ENCODE assay signal across 21 cellular contexts in genomic region chr5:68709229-68709628, GRCh38.
DNase-seq lines count a peak whose midpoint lies in the region; ATAC-seq and TF ChIP-seq lines count a peak whose summit lies in the region.
"Had no signal": no experiment of that assay in that cellular context is flagged by ENCODE, and none has a peak within 500 bp of the region (broad histone marks: within the 10 kb centered on the region; RNA-seq: fewer than 3 reads in every experiment).

No MANE protein-coding gene starts in this region.

- no peaks in the 10 kb centered on the region for H3K9me3 ChIP-seq in mesenchymal stem cell (ENCODE audit: control insufficient read depth, low read length)
- no peaks in the 10 kb centered on the region for H3K9me3 ChIP-seq in testis
- no peaks in the 10 kb centered on the region for H3K9me3 ChIP-seq in mammary epithelial cell (replicated peaks; ENCODE audit: insufficient read depth, low read length)
- H3K9me3 ChIP-seq in naive thymus-derived CD4-positive, alpha-beta T cell (ENCODE audit: control insufficient read depth in 2 of 3, low read length in 3 of 3): no peaks in the 10 kb centered on the region
- H3K9me3 ChIP-seq in tibial nerve: no peaks in the 10 kb centered on the region
- H3K9me3 ChIP-seq: body of pancreas, prostate gland, SK-N-SH, upper lobe of left lung had no signal

- in situ Hi-C loops in mammary epithelial cell (cut with MboI; ENCODE audit: low sequenced_read_pairs in 2 of 2): no loop called here

- no peak overlapping the region for H2BK15ac ChIP-seq in mesenchymal stem cell (ENCODE audit: low read depth, poor library complexity, severe bottlenecking)

- no peak overlapping the region for H2BK12ac ChIP-seq in mesenchymal stem cell (ENCODE audit: low read length in 2 of 2)

- H3K14ac ChIP-seq in mesenchymal stem cell (ENCODE audit: low read length in 2 of 2): no peak overlapping the region

- H3K9me3 Mint-ChIP-seq in naive thymus-derived CD4-positive, alpha-beta T cell: peaks cover 0 to 5% (median 0%) of the 10 kb centered on the region in 11 donors
- H3K9me3 Mint-ChIP-seq: stimulated activated naive CD8-positive, alpha-beta T cell treated with anti-CD3 and anti-CD28 coated beads, Interleukin-15, amount 100 ng/mL, for 72 hours had no signal

- no peak overlapping the region for H3K4me2 ChIP-seq in mesenchymal stem cell (ENCODE audit: low read length, poor library complexity, severe bottlenecking)
- no peak overlapping the region for H3K4me2 ChIP-seq in mammary epithelial cell (ENCODE audit: insufficient read depth, low read depth, low read length)
- H3K4me2 ChIP-seq: SK-N-SH had no signal

- no peaks in the 10 kb centered on the region for H3K79me1 ChIP-seq in mesenchymal stem cell (replicated peaks; ENCODE audit: low read length, poor library complexity, severe bottlenecking)

- H2BK5ac ChIP-seq in mesenchymal stem cell (ENCODE audit: low read depth, low read length, poor library complexity, severe bottlenecking): no peak overlapping the region

- no peaks in the 10 kb centered on the region for H3K27me3 ChIP-seq in mesenchymal stem cell (ENCODE audit: control insufficient read depth in 1 of 2, insufficient read depth in 1 of 2, low read length in 2 of 2)
- no peaks in the 10 kb centered on the region for H3K27me3 ChIP-seq in testis
- peaks cover 5% of the 10 kb centered on the region for H3K27me3 ChIP-seq in mammary epithelial cell (ENCODE audit: insufficient read depth, low read length)
- H3K27me3 ChIP-seq in naive thymus-derived CD4-positive, alpha-beta T cell (ENCODE audit: control insufficient read depth in 2 of 2, insufficient read depth in 2 of 2, low read length in 2 of 2): no peaks in the 10 kb centered on the region
- no peaks in the 10 kb centered on the region for H3K27me3 ChIP-seq in tibial nerve
- H3K27me3 ChIP-seq: body of pancreas, upper lobe of left lung had no signal

- dilution Hi-C loops in mammary epithelial cell (cut with HindIII; ENCODE audit: low sequenced_read_pairs): no loop called here

- ATAC-seq in Right ventricle myocardium superior (ENCODE audit: poor library complexity): peak; percentile 92
- ATAC-seq in naive thymus-derived CD4-positive, alpha-beta T cell: no peak
- ATAC-seq: body of pancreas; left colon; stimulated activated naive CD8-positive, alpha-beta T cell treated with anti-CD3 and anti-CD28 coated beads, Interleukin-15, amount 100 ng/mL, for 72 hours had no signal

- H3K36me3 ChIP-seq in mesenchymal stem cell (ENCODE audit: control insufficient read depth in 1 of 2, insufficient read depth in 2 of 2, low read depth in 1 of 2, low read length in 2 of 2): no peaks in the 10 kb centered on the region
- no peaks in the 10 kb centered on the region for H3K36me3 ChIP-seq in testis (ENCODE audit: low read depth, missing control alignments)
- no peaks in the 10 kb centered on the region for H3K36me3 ChIP-seq in mammary epithelial cell (ENCODE audit: insufficient read depth, low read length)
- H3K36me3 ChIP-seq in naive thymus-derived CD4-positive, alpha-beta T cell (ENCODE audit: control insufficient read depth in 2 of 3, insufficient read depth in 3 of 3, low read length in 3 of 3): no peaks in the 10 kb centered on the region
- no peaks in the 10 kb centered on the region for H3K36me3 ChIP-seq in tibial nerve
- H3K36me3 ChIP-seq: prostate gland, upper lobe of left lung had no signal

- H3K27ac ChIP-seq in mesenchymal stem cell (ENCODE audit: low read length, poor library complexity, severe bottlenecking): no peak overlapping the region
- H3K27ac ChIP-seq in testis: no peak overlapping the region
- no peak overlapping the region for H3K27ac ChIP-seq in mammary epithelial cell (ENCODE audit: insufficient read depth, low read depth, low read length)
- H3K27ac ChIP-seq in naive thymus-derived CD4-positive, alpha-beta T cell (ENCODE audit: low read depth, low read length): no peak overlapping the region
- no peak overlapping the region for H3K27ac ChIP-seq in tibial nerve
- H3K27ac ChIP-seq: 22Rv1, body of pancreas, coronary artery, prostate gland, upper lobe of left lung had no signal

- CTCF ChIA-PET in mammary epithelial cell (lab: Charles Lee; ENCODE audit: low non-redundant PET): no interaction called here
- CTCF ChIA-PET in naive thymus-derived CD4-positive, alpha-beta T cell (lab: Charles Lee): no interaction called here

- H3K4me3 ChIP-seq in mesenchymal stem cell (ENCODE audit: insufficient read depth in 1 of 2, low read depth in 1 of 2, low read length in 2 of 2) (no peak overlapping the region), testis (no peak overlapping the region), mammary epithelial cell (replicated peaks in 1 of 3; ENCODE audit: insufficient read depth in 1 of 3, low read depth in 2 of 3, low read length in 3 of 3) (no peak overlapping the region), tibial nerve (no peak overlapping the region)
- H3K4me3 ChIP-seq in naive thymus-derived CD4-positive, alpha-beta T cell (ENCODE audit: low read length): no peak overlapping the region
- H3K4me3 ChIP-seq: body of pancreas, coronary artery, prostate gland, upper lobe of left lung had no signal

- BruUV-seq in mammary epithelial cell (replicated peaks; lab: Mats Ljungman, UMichigan): no TSS peak

- TF ChIP-seq EP300 in tibial nerve (IDR thresholded peaks at IDR 0.05): no peak

- no peak overlapping the region for H2BK120ac ChIP-seq in mesenchymal stem cell (ENCODE audit: low read depth, low read length)

- H2AFZ ChIP-seq in mesenchymal stem cell (ENCODE audit: low read depth, low read length) (no peak overlapping the region), mammary epithelial cell (ENCODE audit: low read depth, low read length) (no peak overlapping the region)

- no peak overlapping the region for H3K4ac ChIP-seq in mesenchymal stem cell (ENCODE audit: low read depth in 1 of 2, low read length in 2 of 2)

- POLR2A ChIA-PET in naive thymus-derived CD4-positive, alpha-beta T cell (lab: Charles Lee): no interaction called here

- H2AK5ac ChIP-seq in mesenchymal stem cell (ENCODE audit: low read length, severe bottlenecking): no peak overlapping the region

- H3K18ac ChIP-seq in mesenchymal stem cell (ENCODE audit: low read depth in 1 of 2, low read length in 2 of 2): no peak overlapping the region

- peaks cover 12 to 42% (median 28%) of the 10 kb centered on the region in 7 donors for H3K4me1 Mint-ChIP-seq in naive thymus-derived CD4-positive, alpha-beta T cell

- TF ChIP-seq CTCF in testis (IDR thresholded peaks at IDR 0.05) (no peak), mammary epithelial cell (conservative IDR thresholded peaks at IDR 0.05 in 1 of 2, IDR thresholded peaks at IDR 0.05 in 1 of 2; ENCODE audit: extremely low read depth in 1 of 2, insufficient read depth in 1 of 2, low read depth in 1 of 2, low read length in 2 of 2) (no peak), tibial nerve (IDR thresholded peaks at IDR 0.05) (no peak)

- no peak overlapping the region for H4K91ac ChIP-seq in mesenchymal stem cell (ENCODE audit: low read length)

- H4K20me1 ChIP-seq in mammary epithelial cell (ENCODE audit: insufficient read depth, low read length): no peaks in the 10 kb centered on the region

- H4K8ac ChIP-seq in mesenchymal stem cell (ENCODE audit: low read length): no peak overlapping the region

- intact Hi-C loops in Right ventricle myocardium superior (cut with DNase I) (no loop called here), testis (cut with DNase I; ENCODE audit: low total_unique reads) (no loop called here), mammary epithelial cell (cut with micrococcal nuclease) (no loop called here)
- intact Hi-C loops in naive thymus-derived CD4-positive, alpha-beta T cell (cut with micrococcal nuclease): no loop called here

- H3K27ac Mint-ChIP-seq in naive thymus-derived CD4-positive, alpha-beta T cell: no peak overlapping the region
- H3K27ac Mint-ChIP-seq: activated naive CD8-positive, alpha-beta T cell treated with anti-CD3 and anti-CD28 coated beads, Interleukin-2, amount 10 ng/mL, durations not matched to agents 7 days and 5 days; stimulated activated naive CD8-positive, alpha-beta T cell treated with anti-CD3 and anti-CD28 coated beads, Interleukin-15, amount 100 ng/mL, for 72 hours had no signal

- no peak for TF ChIP-seq POLR2A in testis (IDR thresholded peaks at IDR 0.05)
- no peak for TF ChIP-seq POLR2A in tibial nerve (IDR thresholded peaks at IDR 0.05)

- H3K9ac ChIP-seq in mesenchymal stem cell (ENCODE audit: low read length) (peak overlapping the region; percentile 0), mammary epithelial cell (ENCODE audit: insufficient read depth, low read length) (no peak overlapping the region)
- H3K9ac ChIP-seq: SK-N-SH had no signal

- no peak overlapping the region for H3K4me3 Mint-ChIP-seq in naive thymus-derived CD4-positive, alpha-beta T cell
- H3K4me3 Mint-ChIP-seq: activated naive CD8-positive, alpha-beta T cell treated with anti-CD3 and anti-CD28 coated beads, Interleukin-2, amount 10 ng/mL, durations not matched to agents 7 days and 5 days; stimulated activated naive CD8-positive, alpha-beta T cell treated with anti-CD3 and anti-CD28 coated beads, Interleukin-15, amount 100 ng/mL, for 72 hours had no signal

- H3K27me3 Mint-ChIP-seq in naive thymus-derived CD4-positive, alpha-beta T cell: peaks cover 0 to 15% (median 13%) of the 10 kb centered on the region in 5 donors
- H3K27me3 Mint-ChIP-seq: activated naive CD8-positive, alpha-beta T cell treated with anti-CD3 and anti-CD28 coated beads, Interleukin-2, amount 10 ng/mL, durations not matched to agents 7 days and 5 days; stimulated activated naive CD8-positive, alpha-beta T cell treated with anti-CD3 and anti-CD28 coated beads, Interleukin-15, amount 100 ng/mL, for 72 hours had no signal

- H3K79me2 ChIP-seq in mammary epithelial cell (ENCODE audit: insufficient read depth, low read length): no peaks in the 10 kb centered on the region

- DNase-seq in DMS 273 (lab: John Stamatoyannopoulos, UW; ENCODE audit: unreplicated experiment) (peak; percentile 34), DMS 273 treated with DMSO at 0.1 percent for 48 hours (lab: John Stamatoyannopoulos, UW) (no peak), Right ventricle myocardium superior (no peak), mesenchymal stem cell (no peak), testis (peak; percentile 15), mammary epithelial cell (no peak), tibial nerve (ENCODE audit: low spot score in 2 of 2) (no peak)
- DNase-seq in naive thymus-derived CD4-positive, alpha-beta T cell: no peak
- DNase-seq: activated CD8-positive, alpha-beta memory T cell treated with anti-CD3 and anti-CD28 coated beads, Interleukin-2, amount 50 U/mL, for 48 hours; activated naive CD8-positive, alpha-beta T cell treated with anti-CD3 and anti-CD28 coated beads, Interleukin-2, amount 10 ng/mL, durations not matched to agents 7 days and 5 days; body of pancreas; left colon; NCI-H1417; NCI-H510A treated with DMSO at 0.1 percent for 48 hours; SK-N-SH; stimulated activated CD4-positive, alpha-beta T cell treated with anti-CD3 and anti-CD28 coated beads, Interleukin-4, amount 100 ng/mL, for 4 hours; stimulated activated naive CD8-positive, alpha-beta T cell treated with anti-CD3 and anti-CD28 coated beads, Interleukin-15, amount 100 ng/mL, for 72 hours; upper lobe of left lung had no signal

- peaks cover 0 to 4% (median 0%) of the 10 kb centered on the region in 5 donors for H3K36me3 Mint-ChIP-seq in naive thymus-derived CD4-positive, alpha-beta T cell
- H3K36me3 Mint-ChIP-seq: activated naive CD8-positive, alpha-beta T cell treated with anti-CD3 and anti-CD28 coated beads, Interleukin-2, amount 10 ng/mL, durations not matched to agents 7 days and 5 days had no signal

- H3K23ac ChIP-seq in mesenchymal stem cell (ENCODE audit: low read length in 2 of 2): no peak overlapping the region

- H3K4me1 ChIP-seq in mesenchymal stem cell (ENCODE audit: control insufficient read depth, insufficient read depth, low read depth, low read length) (peaks cover 2% of the 10 kb centered on the region), testis (peaks cover 13% of the 10 kb centered on the region), mammary epithelial cell (ENCODE audit: insufficient read depth, low read length) (no peaks in the 10 kb centered on the region), tibial nerve (peaks cover 0 to 5% (median 0%) of the 10 kb centered on the region in 4 donors)
- H3K4me1 ChIP-seq in naive thymus-derived CD4-positive, alpha-beta T cell (ENCODE audit: control insufficient read depth in 2 of 2, insufficient read depth in 2 of 2, low read length in 2 of 2): peaks cover 21 to 29% of the 10 kb centered on the region in 2 donors
- H3K4me1 ChIP-seq: body of pancreas, prostate gland had no signal

- WGBS in mesenchymal stem cell: 73% methylated on average over 1 of the region's 2 CpGs
- 46 to 56% methylated on average over 2 of the region's 2 CpGs for WGBS in testis, 2 donors
- WGBS in mammary epithelial cell (ENCODE audit: low coverage, missing lambda C conversion rate): 73% methylated on average over 2 of the region's 2 CpGs
- 75 to 84% methylated on average over 2 of the region's 2 CpGs for WGBS in tibial nerve, 2 donors

Comparison
In these comparisons a context has a peak if more than half of its experiments do, and no peak if none do; other contexts are left out.
1. DNase-seq: peak in DMS 273 (single experiment) and testis (single experiment); none in DMS 273 treated with DMSO at 0.1 percent for 48 hours (single experiment), Right ventricle myocardium superior (single experiment), mesenchymal stem cell (single experiment), mammary epithelial cell (single experiment), naive thymus-derived CD4-positive, alpha-beta T cell (0 of 9) and tibial nerve (0 of 2).